1 cellular context compared by ENCODE assay signal in the genomic region with DNA sequence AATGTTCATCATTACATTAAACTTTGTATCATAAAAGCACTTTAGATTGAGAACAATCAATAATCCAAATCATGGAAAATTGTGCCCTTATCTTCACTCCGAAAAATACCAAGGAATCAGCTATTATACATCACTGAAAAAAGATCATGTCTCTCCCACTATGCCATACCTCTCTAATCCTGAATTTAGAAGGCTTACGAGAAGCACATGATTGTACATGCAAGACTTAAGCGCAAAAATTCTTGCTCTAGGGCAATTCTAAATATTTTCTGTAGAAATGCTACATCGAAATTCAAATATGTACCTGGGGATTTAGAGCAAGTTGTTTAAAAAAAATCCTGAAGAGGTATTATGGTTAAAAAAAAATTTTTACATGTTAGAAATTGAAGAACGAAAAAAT.
TF ChIP-seq lines count a peak whose summit lies in the region.

No MANE protein-coding gene starts in this region.

TF ChIP-seq in GM12878, 131 proteins besides CTCF, POLR2A, EP300 and RAD21:
- TF ChIP-seq MXI1 (IDR thresholded peaks at IDR 0.05; ENCODE audit: low read depth, low read length) (peak; percentile 37; the same call in 1 of the 2 replicates), NR2C1 (IDR thresholded peaks at IDR 0.05) (no peak), STAT3 (IDR thresholded peaks at IDR 0.05; ENCODE audit: low read depth, low read length) (no peak), ZSCAN29 (IDR thresholded peaks at IDR 0.05) (no peak), HDAC6 (IDR thresholded peaks at IDR 0.05; ENCODE audit: unreplicated experiment) (peak; percentile 40)
- TF ChIP-seq, protein P1, sequence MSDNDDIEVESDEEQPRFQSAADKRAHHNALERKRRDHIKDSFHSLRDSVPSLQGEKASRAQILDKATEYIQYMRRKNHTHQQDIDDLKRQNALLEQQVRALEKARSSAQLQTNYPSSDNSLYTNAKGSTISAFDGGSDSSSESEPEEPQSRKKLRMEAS (IDR thresholded peaks at IDR 0.05; ENCODE audit: low read depth, low read length): no peak
